ENCODE assay signal across 10 cellular contexts in the genomic region with DNA sequence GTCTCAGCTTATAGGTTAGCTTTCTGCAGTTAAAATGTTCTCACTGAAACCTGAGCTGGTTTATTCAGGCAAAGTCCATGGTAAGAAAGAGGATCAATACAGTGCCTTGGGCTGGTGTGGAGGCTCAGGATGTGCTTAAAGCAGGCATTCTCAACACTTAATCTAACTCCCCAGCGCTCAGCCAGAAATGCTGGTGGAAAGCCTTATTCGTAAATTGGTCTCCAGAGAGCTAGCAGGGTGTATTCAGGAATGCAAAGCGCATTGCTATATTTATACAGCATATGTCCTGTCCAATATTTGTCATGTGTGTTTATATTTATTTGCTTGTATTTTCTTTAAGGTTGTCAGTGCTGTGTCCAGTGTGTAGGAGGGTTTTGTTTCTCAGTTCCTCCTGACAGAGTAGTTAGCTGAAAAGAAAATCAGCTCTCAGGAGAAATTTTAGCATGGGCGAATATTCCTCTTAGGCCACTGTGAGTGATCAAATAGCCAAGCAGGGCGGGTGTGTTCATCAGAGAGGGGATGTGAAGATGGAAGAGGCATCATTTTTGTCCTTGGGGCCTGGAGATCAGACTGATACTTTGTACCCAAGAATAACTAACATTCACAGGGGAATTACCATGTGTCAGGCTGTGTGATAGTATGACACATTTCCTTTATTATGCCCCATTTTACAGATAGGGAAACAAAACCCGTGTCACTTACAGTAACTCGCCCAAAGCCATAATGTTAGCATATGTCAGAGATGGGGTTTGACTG.
DNase-seq lines count a peak whose midpoint lies in the region; ATAC-seq and TF ChIP-seq lines count a peak whose summit lies in the region.
"Had no signal": no experiment of that assay in that cellular context is flagged by ENCODE, and none has a peak within 500 bp of the region (broad histone marks: within the 10 kb centered on the region; RNA-seq: fewer than 3 reads in every experiment).

No MANE protein-coding gene starts in this region.

- POLR2A ChIA-PET in activated B cell treated with CpG ODN at 0.5 μM for 24 hours (lab: Charles Lee), result interaction anchor here (1.0 to 1.9 kb wide), 2 partner anchors 65 to 119 kb away, joined by 3 to 4 read pairs; partner anchors contain the start of genes DOCK2 and SPDL1

- H2AFZ ChIP-seq in ACC112 (ENCODE audit: low read length, unreplicated experiment), result peak overlapping the region; percentile 18

- ATAC-seq in GM18870 (IDR thresholded peaks at IDR 0.05; ENCODE audit: unreplicated experiment) (peak; percentile 86), HG02798 (IDR thresholded peaks at IDR 0.05; ENCODE audit: poor library complexity, unreplicated experiment) (peak; percentile 79), activated B cell treated with CpG ODN at 0.5 μM for 24 hours (ENCODE audit: low read depth) (peak; percentile 68), left cardiac atrium (no peak)
- ATAC-seq: HepG2 had no signal

- H3K36me3 ChIP-seq in ACC112 (ENCODE audit: insufficient read depth, low read length), result no peaks in the 10 kb centered on the region

- no peaks in the 10 kb centered on the region for H3K79me2 ChIP-seq in ACC112 (ENCODE audit: control insufficient read depth, insufficient read depth, low read length, unreplicated experiment)

- no peak for TF ChIP-seq CTCF in activated B cell treated with CpG ODN at 0.5 μM for 24 hours (IDR thresholded peaks at IDR 0.05)

- DNase-seq in activated B cell treated with CpG ODN at 0.5 μM for 24 hours (no peak), epidermal melanocyte (ENCODE audit: insufficient read length, low spot score) (no peak), left cardiac atrium (no peak), amniotic stem cell (lab: John Stamatoyannopoulos, UW) (no peak), NCI-H1694 (lab: John Stamatoyannopoulos, UW) (no peak)
- DNase-seq: Caco-2 had no signal

- H3K9me3 Mint-ChIP-seq in activated B cell treated with CpG ODN at 0.5 μM for 24 hours, result no peaks in the 10 kb centered on the region

- peaks cover 56% of the 10 kb centered on the region for H3K4me1 Mint-ChIP-seq in activated B cell treated with CpG ODN at 0.5 μM for 24 hours

- no peak overlapping the region for H3K4me3 ChIP-seq in ACC112 (ENCODE audit: low read depth, low read length)

- CTCF ChIA-PET in activated B cell treated with CpG ODN at 0.5 μM for 24 hours (lab: Charles Lee), result interaction anchor here (0.5 to 3.5 kb wide), 2 partner anchors 66 to 278 kb away, joined by 3 to 11 read pairs; partner anchors contain the start of genes DOCK2 and INSYN2B

- no peaks in the 10 kb centered on the region for H3K27me3 Mint-ChIP-seq in activated B cell treated with CpG ODN at 0.5 μM for 24 hours

- intact Hi-C loops in activated B cell treated with CpG ODN at 0.5 μM for 24 hours (cut with micrococcal nuclease) (loop anchor here (1.0 to 5.0 kb wide), 4 partner anchors 46 to 277 kb away; partner anchors contain the start of genes DOCK2 and INSYN2B), left cardiac atrium (cut with DNase I) (loop anchor here (2.0 to 10.0 kb wide), 4 partner anchors 278 to 372 kb away; partner anchors contain the start of gene INSYN2B (in 2 of the 2))

- peak overlapping the region; percentile 81 for H3K27ac Mint-ChIP-seq in activated B cell treated with CpG ODN at 0.5 μM for 24 hours

- H3K4me3 Mint-ChIP-seq in activated B cell treated with CpG ODN at 0.5 μM for 24 hours, result no peak overlapping the region

- H3K27me3 ChIP-seq in ACC112 (ENCODE audit: insufficient read depth, low read length), result no peaks in the 10 kb centered on the region

- H3K27ac ChIP-seq in ACC112 (ENCODE audit: low read depth, low read length), result peak overlapping the region; percentile 28

- H3K4me1 ChIP-seq in ACC112 (ENCODE audit: control insufficient read depth, insufficient read depth, low read length, unreplicated experiment), result peaks cover 59% of the 10 kb centered on the region
- H3K4me1 ChIP-seq: Caco-2 had no signal

- peaks cover 89% of the 10 kb centered on the region for H3K36me3 Mint-ChIP-seq in activated B cell treated with CpG ODN at 0.5 μM for 24 hours (ENCODE audit: low read depth)

Comparison
In these comparisons a context has a peak if more than half of its experiments do, and no peak if none do; other contexts are left out.
1. ATAC-seq: peak in GM18870 (single experiment), HG02798 (single experiment) and activated B cell treated with CpG ODN at 0.5 μM for 24 hours (single experiment); none in left cardiac atrium (0 of 2).